16 cellular contexts compared by ENCODE assay signal in genomic region chrX:129875669-129876068, GRCh38. TPM values are rescaled to one million over a fixed set of nuclear protein-coding genes. Genes with fewer than 3 reads are reported as not detected.
A peak's percentile ranks its signal among the peaks of the same experiment; 100 is the strongest.
DNase-seq lines count a peak whose midpoint lies in the region; ATAC-seq and TF ChIP-seq lines count a peak whose summit lies in the region.
"Had no signal": no experiment of that assay in that cellular context is flagged by ENCODE, and none has a peak within 500 bp of the region (broad histone marks: within the 10 kb centered on the region; RNA-seq: fewer than 3 reads in every experiment).

No MANE protein-coding gene starts in this region.

- no peak overlapping the region for H3K4me3 Mint-ChIP-seq in WTC11
- H3K4me3 Mint-ChIP-seq: activated B cell treated with CpG ODN at 0.5 μM for 24 hours; central memory CD8-positive, alpha-beta T cell; memory B cell had no signal

- H3K4me3 ChIP-seq in adipocyte (ENCODE audit: low read length) = no peak overlapping the region
- H3K4me3 ChIP-seq: Peyer's patch, prostate gland had no signal

- no peak overlapping the region for H3K9ac ChIP-seq in adipocyte (ENCODE audit: low read length)

- CTCF ChIA-PET in WTC11 (lab: Charles Lee) = no interaction called here

- no peaks in the 10 kb centered on the region for H3K36me3 ChIP-seq in adipocyte (ENCODE audit: control insufficient read depth, insufficient read depth, low read length, severe bottlenecking)
- H3K36me3 ChIP-seq: Peyer's patch, prostate gland had no signal

- ATAC-seq in HG02678 (IDR thresholded peaks at IDR 0.05; ENCODE audit: unreplicated experiment) (no peak), HG02840 (IDR thresholded peaks at IDR 0.05; ENCODE audit: low FRiP score, unreplicated experiment) (no peak), WTC11 (no peak)

- no peaks in the 10 kb centered on the region for H3K9me3 ChIP-seq in adipocyte (ENCODE audit: control insufficient read depth, low read length)
- H3K9me3 ChIP-seq: Peyer's patch, prostate gland had no signal

- H3K4me1 ChIP-seq in adipocyte (ENCODE audit: control insufficient read depth, insufficient read depth, low read length) = no peaks in the 10 kb centered on the region
- H3K4me1 ChIP-seq: Peyer's patch, prostate gland had no signal

- POLR2A ChIA-PET in WTC11 (lab: Charles Lee) = no interaction called here

- H3K27me3 Mint-ChIP-seq in WTC11 (ENCODE audit: low read depth) = no peaks in the 10 kb centered on the region; the same call in 1 of the 2 replicates
- H3K27me3 Mint-ChIP-seq: activated B cell treated with CpG ODN at 0.5 μM for 24 hours; central memory CD8-positive, alpha-beta T cell had no signal

- peaks cover 14% of the 10 kb centered on the region for H3K27me3 ChIP-seq in adipocyte (replicated peaks; ENCODE audit: control insufficient read depth, insufficient read depth, low read length)
- H3K27me3 ChIP-seq: Peyer's patch had no signal

- DNase-seq in Caki2 (ENCODE audit: low read depth) = peak; percentile 9
- DNase-seq in HT1080 (ENCODE audit: low read depth) = peak; percentile 85
- DNase-seq in adipocyte (ENCODE audit: low read depth) = peak; percentile 38
- DNase-seq in islet precursor cell = peak; percentile 50
- no peak for DNase-seq in medulla oblongata (ENCODE audit: extremely low spot score)
- no peak for DNase-seq in WTC11 (ENCODE audit: low spot score)
- DNase-seq: activated B cell treated with CpG ODN at 0.5 μM for 24 hours; activated T-cell treated with anti-CD3 and anti-CD28 coated beads, Interleukin-2, amount 50 U/mL, for 48 hours; glutamatergic neuron; NCI-H2029 treated with DMSO at 0.1 percent for 48 hours; Peyer's patch had no signal

- in situ Hi-C loops in Caki2 (cut with HindIII; ENCODE audit: low pct_unique_long_range_greater_than_20kb, low sequenced_read_pairs) = no loop called here

- peaks cover 4% of the 10 kb centered on the region; the same call in 1 of the 2 replicates for H3K36me3 Mint-ChIP-seq in WTC11
- H3K36me3 Mint-ChIP-seq: memory B cell had no signal

- peaks cover 20% of the 10 kb centered on the region for H3K9me3 Mint-ChIP-seq in WTC11
- H3K9me3 Mint-ChIP-seq: activated B cell treated with CpG ODN at 0.5 μM for 24 hours; central memory CD8-positive, alpha-beta T cell; memory B cell had no signal

- peaks cover 4% of the 10 kb centered on the region for H3K4me1 Mint-ChIP-seq in WTC11
- H3K4me1 Mint-ChIP-seq: activated B cell treated with CpG ODN at 0.5 μM for 24 hours; central memory CD8-positive, alpha-beta T cell; memory B cell had no signal

- no peak overlapping the region for H3K27ac Mint-ChIP-seq in WTC11
- H3K27ac Mint-ChIP-seq: activated B cell treated with CpG ODN at 0.5 μM for 24 hours, memory B cell had no signal

- no peak for TF ChIP-seq CTCF in WTC11 (IDR thresholded peaks at IDR 0.05)

TF ChIP-seq in WTC11, 78 proteins besides CTCF, POLR2A, EP300 and RAD21 (continues in another document):
- TF ChIP-seq, protein P1, sequence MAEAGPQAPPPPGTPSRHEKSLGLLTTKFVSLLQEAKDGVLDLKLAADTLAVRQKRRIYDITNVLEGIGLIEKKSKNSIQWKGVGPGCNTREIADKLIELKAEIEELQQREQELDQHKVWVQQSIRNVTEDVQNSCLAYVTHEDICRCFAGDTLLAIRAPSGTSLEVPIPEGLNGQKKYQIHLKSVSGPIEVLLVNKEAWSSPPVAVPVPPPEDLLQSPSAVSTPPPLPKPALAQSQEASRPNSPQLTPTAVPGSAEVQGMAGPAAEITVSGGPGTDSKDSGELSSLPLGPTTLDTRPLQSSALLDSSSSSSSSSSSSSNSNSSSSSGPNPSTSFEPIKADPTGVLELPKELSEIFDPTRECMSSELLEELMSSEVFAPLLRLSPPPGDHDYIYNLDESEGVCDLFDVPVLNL (CRISPR knock-in tag; IDR thresholded peaks at IDR 0.05; ENCODE audit: borderline replicate concordance, low read depth) = no peak
- TF ChIP-seq ZNF281 (CRISPR knock-in tag; IDR thresholded peaks at IDR 0.05) = no peak
- TF ChIP-seq EMX1 (CRISPR knock-in tag; IDR thresholded peaks at IDR 0.05) = no peak
- TF ChIP-seq OVOL2 (CRISPR knock-in tag; IDR thresholded peaks at IDR 0.05; ENCODE audit: borderline replicate concordance) = no peak
- TF ChIP-seq PRRX2 (CRISPR knock-in tag; IDR thresholded peaks at IDR 0.05) = no peak
- no peak for TF ChIP-seq CREM (CRISPR knock-in tag; IDR thresholded peaks at IDR 0.05)
- TF ChIP-seq PREB (CRISPR knock-in tag; IDR thresholded peaks at IDR 0.05; ENCODE audit: borderline replicate concordance) = no peak
- no peak for TF ChIP-seq SP1 (CRISPR knock-in tag; conservative IDR thresholded peaks at IDR 0.05)
- TF ChIP-seq ATF3 (CRISPR knock-in tag; conservative IDR thresholded peaks at IDR 0.05) = no peak
- TF ChIP-seq, protein P2, sequence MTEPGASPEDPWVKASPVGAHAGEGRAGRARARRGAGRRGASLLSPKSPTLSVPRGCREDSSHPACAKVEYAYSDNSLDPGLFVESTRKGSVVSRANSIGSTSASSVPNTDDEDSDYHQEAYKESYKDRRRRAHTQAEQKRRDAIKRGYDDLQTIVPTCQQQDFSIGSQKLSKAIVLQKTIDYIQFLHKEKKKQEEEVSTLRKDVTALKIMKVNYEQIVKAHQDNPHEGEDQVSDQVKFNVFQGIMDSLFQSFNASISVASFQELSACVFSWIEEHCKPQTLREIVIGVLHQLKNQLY (CRISPR knock-in tag; IDR thresholded peaks at IDR 0.05) = no peak
- TF ChIP-seq NR2C2 (CRISPR knock-in tag; IDR thresholded peaks at IDR 0.05) = no peak
- TF ChIP-seq SMAD3 (CRISPR knock-in tag; IDR thresholded peaks at IDR 0.05; ENCODE audit: borderline replicate concordance) = no peak
- no peak for TF ChIP-seq RORB (CRISPR knock-in tag; IDR thresholded peaks at IDR 0.05)

RNA-seq across cellular contexts. Expression of gene UTP14A, which starts 30.3 kb away (rescaled TPM):
- total RNA-seq in Caki2 (2014; rRNA removed; shearing (Covaris generic); ENCODE audit: low replicate concordance) = 6.9 and 15.1 TPM in 2 replicates
- total RNA-seq in HT1080 (2014; rRNA removed; shearing (Covaris generic)) = 52.6 and 53.5 TPM in 2 replicates
- 32.6 and 39.9 TPM in 2 replicates for polyA plus RNA-seq in HT1080 (2015; cell fraction: cytosol; rRNA removed)
- 68.6 and 74.9 TPM in 2 replicates for polyA plus RNA-seq in HT1080 (2015; cell fraction: nucleus; rRNA removed)
- total RNA-seq in WTC11 (2021) = 15.8 to 17.4 TPM (median 16.4 TPM) in 3 replicates

RNA-seq across cellular contexts. Expression of gene ZDHHC9, which starts 32.0 kb away (rescaled TPM):
- 13.1 and 16.0 TPM in 2 replicates for total RNA-seq in Caki2 (2014; rRNA removed; shearing (Covaris generic); ENCODE audit: low replicate concordance)
- 7.3 and 11.6 TPM in 2 replicates for total RNA-seq in HT1080 (2014; rRNA removed; shearing (Covaris generic))
- 15.6 and 17.2 TPM in 2 replicates for polyA plus RNA-seq in HT1080 (2015; cell fraction: cytosol; rRNA removed)
- 17.9 and 19.9 TPM in 2 replicates for polyA plus RNA-seq in HT1080 (2015; cell fraction: nucleus; rRNA removed)
- 23.0 to 25.0 TPM (median 24.3 TPM) in 3 replicates for total RNA-seq in WTC11 (2021)

Comparison
In these comparisons a context has a peak if more than half of its experiments do, and no peak if none do; other contexts are left out.
1. DNase-seq: peak in Caki2 (single experiment), HT1080 (single experiment), adipocyte (single experiment) and islet precursor cell (single experiment); none in medulla oblongata (single experiment) and WTC11 (single experiment).